9 cellular contexts compared by ENCODE assay signal in genomic region chr10:104353325-104354048, GRCh38. TPM values are rescaled to one million over a fixed set of nuclear protein-coding genes. Genes with fewer than 3 reads are reported as not detected.
A peak's percentile ranks its signal among the peaks of the same experiment; 100 is the strongest.
DNase-seq lines count a peak whose midpoint lies in the region; ATAC-seq, FAIRE-seq and TF ChIP-seq lines count a peak whose summit lies in the region.
"Had no signal": no experiment of that assay in that cellular context is flagged by ENCODE, and none has a peak within 500 bp of the region (broad histone marks: within the 10 kb centered on the region; RNA-seq: fewer than 3 reads in every experiment).

A gene with protein sequence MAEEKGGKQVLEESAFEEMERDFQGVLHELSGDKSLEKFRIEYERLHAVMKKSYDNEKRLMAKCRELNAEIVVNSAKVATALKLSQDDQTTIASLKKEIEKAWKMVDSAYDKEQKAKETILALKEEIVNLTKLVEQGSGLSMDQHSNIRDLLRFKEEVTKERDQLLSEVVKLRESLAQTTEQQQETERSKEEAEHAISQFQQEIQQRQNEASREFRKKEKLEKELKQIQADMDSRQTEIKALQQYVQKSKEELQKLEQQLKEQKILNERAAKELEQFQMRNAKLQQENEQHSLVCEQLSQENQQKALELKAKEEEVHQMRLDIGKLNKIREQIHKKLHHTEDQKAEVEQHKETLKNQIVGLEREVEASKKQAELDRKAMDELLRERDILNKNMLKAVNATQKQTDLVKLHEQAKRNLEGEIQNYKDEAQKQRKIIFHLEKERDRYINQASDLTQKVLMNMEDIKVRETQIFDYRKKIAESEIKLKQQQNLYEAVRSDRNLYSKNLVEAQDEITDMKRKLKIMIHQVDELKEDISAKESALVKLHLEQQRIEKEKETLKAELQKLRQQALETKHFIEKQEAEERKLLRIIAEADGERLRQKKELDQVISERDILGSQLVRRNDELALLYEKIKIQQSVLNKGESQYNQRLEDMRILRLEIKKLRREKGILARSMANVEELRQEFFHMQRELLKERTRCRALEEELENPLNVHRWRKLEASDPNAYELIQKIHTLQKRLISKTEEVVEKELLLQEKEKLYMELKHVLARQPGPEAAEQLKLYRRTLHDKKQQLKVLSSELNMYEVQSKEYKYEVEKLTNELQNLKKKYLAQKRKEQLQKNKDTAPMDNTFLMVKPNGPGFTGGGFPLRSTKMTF (plus strand): TSS chr10:104353833. CDS start chr10:104353898, 65 bp downstream.

- H3K9me3 ChIP-seq in IMR-90 (ENCODE audit: control insufficient read depth, insufficient read depth, low read length) (no peaks in the 10 kb centered on the region), OCI-LY1 (ENCODE audit: low read length) (no peaks in the 10 kb centered on the region), fibroblast of lung (ENCODE audit: control insufficient read depth, insufficient read depth, low read depth, low read length) (no peaks in the 10 kb centered on the region)

- peak; percentile 61 for ATAC-seq in GM21576 (IDR thresholded peaks at IDR 0.05; ENCODE audit: unreplicated experiment)
- peak; percentile 87 for ATAC-seq in IMR-90 (ENCODE audit: low read depth)
- peak; percentile 88 to 89 for ATAC-seq in naive thymus-derived CD8-positive, alpha-beta T cell
- ATAC-seq in stimulated activated naive B cell treated with anti-CD40 and anti-IgM and Interleukin-4, amounts not matched to agents 10 μg/mL and 1 μg/mL and 100 μg/mL, for 72 hours (replicated peaks) = peak; percentile 56 to 60

- peak within 1 kb of the TSS; percentile 94 for H3K4me2 ChIP-seq in IMR-90 (ENCODE audit: low read depth, low read length)
- peak within 1 kb of the TSS; percentile 12; the same call in 1 of the 2 replicates for H3K4me2 ChIP-seq in OCI-LY1 (ENCODE audit: low read length)
- H3K4me2 ChIP-seq in fibroblast of lung (ENCODE audit: extremely low read depth, insufficient read depth, low read length) = peak within 1 kb of the TSS; percentile 92

- no peak within 1 kb of the TSS; the same call in 1 of the 2 replicates for H4K91ac ChIP-seq in IMR-90 (ENCODE audit: insufficient read depth, low read depth, low read length)

- BruUV-seq in IMR-90 (replicated peaks; lab: Mats Ljungman, UMichigan) = no TSS peak

- no peak for DNase-seq in D721Med (ENCODE audit: insufficient read length, low spot score)
- DNase-seq in IMR-90 = peak; percentile 70
- peak; percentile 96 for DNase-seq in activated T-cell treated with anti-CD3 and anti-CD28 coated beads, Interleukin-2, amount 50 U/mL, for 1 hour
- peak; percentile 75 to 89 for DNase-seq in fibroblast of lung (ENCODE audit: low read depth in 2 of 2)
- DNase-seq in naive thymus-derived CD8-positive, alpha-beta T cell = peak; percentile 78 to 93 (median 86)
- DNase-seq in stimulated activated naive B cell treated with anti-CD40 and anti-IgM and Interleukin-4, amounts not matched to agents 10 μg/mL and 1 μg/mL and 100 μg/mL, for 72 hours = peak; percentile 83

- H3K79me1 ChIP-seq in IMR-90 (ENCODE audit: low read depth in 1 of 2, low read length in 2 of 2) = no peaks in the 10 kb centered on the region; a peak in 1 of 4 replicates

- H3K4me3 Mint-ChIP-seq in naive thymus-derived CD8-positive, alpha-beta T cell = peak within 1 kb of the TSS in 5 of 10 donors; percentile 0 to 49 (median 35)
- H3K4me3 Mint-ChIP-seq in stimulated activated naive B cell treated with anti-CD40 and anti-IgM and Interleukin-4, amounts not matched to agents 10 μg/mL and 1 μg/mL and 100 μg/mL, for 72 hours = no peak within 1 kb of the TSS

- peaks cover 2 to 6% (median 5%) of the 10 kb centered on the region in 4 donors for H3K4me1 Mint-ChIP-seq in naive thymus-derived CD8-positive, alpha-beta T cell
- peaks cover 0 to 12% of the 10 kb centered on the region in 2 donors for H3K4me1 Mint-ChIP-seq in stimulated activated naive B cell treated with anti-CD40 and anti-IgM and Interleukin-4, amounts not matched to agents 10 μg/mL and 1 μg/mL and 100 μg/mL, for 72 hours

- POLR2A ChIA-PET in IMR-90 (lab: Charles Lee; ENCODE audit: unreplicated experiment) = interaction anchor here (0.6 kb wide), 1 partner anchor 44 kb away, joined by 5 read pairs; no protein-coding TSS in a partner anchor
- POLR2A ChIA-PET in naive thymus-derived CD8-positive, alpha-beta T cell (lab: Charles Lee) = interaction anchor here (0.7 to 1.5 kb wide), 7 partner anchors 15 to 84 kb away, joined by 3 to 10 read pairs (median 3); partner anchors contain the start of genes GSTO2 and ITPRIP

- H3K4me3 ChIP-seq in IMR-90 (ENCODE audit: insufficient read depth, low read depth, low read length) (peak within 1 kb of the TSS; percentile 53), OCI-LY1 (ENCODE audit: low read depth, low read length, poor library complexity, severe bottlenecking) (no peak within 1 kb of the TSS), fibroblast of lung (replicated peaks in 1 of 4; ENCODE audit: control extremely low read depth in 1 of 4, insufficient read depth in 1 of 4, low read depth in 3 of 4, low read length in 4 of 4) (peak within 1 kb of the TSS; percentile 55 to 91 (median 64))

- H3K36me3 ChIP-seq in IMR-90 (ENCODE audit: control insufficient read depth, insufficient read depth, low read length) = no peaks in the 10 kb centered on the region
- H3K36me3 ChIP-seq in OCI-LY1 (ENCODE audit: insufficient read depth, low read length) = no peaks in the 10 kb centered on the region
- no peaks in the 10 kb centered on the region for H3K36me3 ChIP-seq in fibroblast of lung (ENCODE audit: control insufficient read depth, insufficient read depth, low read length)

- TF ChIP-seq POLR2A in IMR-90 (IDR thresholded peaks at IDR 0.05; ENCODE audit: low read depth, low read length) = no peak

- 0 out of 3 replicates have a peak within 1 kb of the TSS, but pooled peaks have one; percentile 10 for H2BK15ac ChIP-seq in IMR-90 (ENCODE audit: low read depth, low read length)

- dilution Hi-C loops in IMR-90 (cut with HindIII; ENCODE audit: low sequenced_read_pairs, unreplicated experiment) = no loop called here

- H3K79me2 ChIP-seq in OCI-LY1 (ENCODE audit: insufficient read depth, low read length) = no peaks in the 10 kb centered on the region
- H3K79me2 ChIP-seq in fibroblast of lung (ENCODE audit: control insufficient read depth, insufficient read depth, low read length) = no peaks in the 10 kb centered on the region

- H2AFZ ChIP-seq in IMR-90 (replicated peaks; ENCODE audit: low read length, poor library complexity) (peak within 1 kb of the TSS; percentile 87), OCI-LY1 (ENCODE audit: low read length) (no peak within 1 kb of the TSS), fibroblast of lung (ENCODE audit: low read length) (peak within 1 kb of the TSS; percentile 99)

- peak within 1 kb of the TSS in 1 of 2 experiments; percentile 48; a peak in 2 of 4 replicates for H4K8ac ChIP-seq in IMR-90 (ENCODE audit: low read depth in 2 of 2, low read length in 2 of 2)

- TF ChIP-seq RAD21 in IMR-90 (IDR thresholded peaks at IDR 0.05; ENCODE audit: low read length) = no peak

- H3K9ac ChIP-seq in IMR-90 (ENCODE audit: low read depth, low read length) = peak within 1 kb of the TSS; percentile 50; the same call in 1 of the 2 replicates
- H3K9ac ChIP-seq in OCI-LY1 (ENCODE audit: low read length) = no peak within 1 kb of the TSS
- no peak within 1 kb of the TSS for H3K9ac ChIP-seq in fibroblast of lung (ENCODE audit: insufficient read depth, low read length)

- peak within 1 kb of the TSS; percentile 18; the same call in 1 of the 2 replicates for H3K14ac ChIP-seq in IMR-90 (replicated peaks; ENCODE audit: low read depth, low read length)

- peak within 1 kb of the TSS; percentile 5; the same call in 1 of the 2 replicates for H2BK20ac ChIP-seq in IMR-90 (ENCODE audit: low read depth, low read length)

- WGBS in IMR-90 (ENCODE audit: extremely low coverage in 2 of 2, insufficient read length in 1 of 2), 2 experiments = 5% methylated on average over 20 of the region's 43 CpGs; no CpG with 5 or more reads in 1 of the 2 experiments

- CTCF ChIA-PET in IMR-90 (lab: Yijun Ruan, JAX) = interaction anchor here (0.9 to 1.7 kb wide), 5 partner anchors 17 to 62 kb away, joined by 3 to 6 read pairs (median 4); no protein-coding TSS in a partner anchor

- H3K27ac ChIP-seq in IMR-90 (ENCODE audit: insufficient read depth, low read length) (no peak within 1 kb of the TSS; the same call in 1 of the 2 replicates), OCI-LY1 (ENCODE audit: low read depth, low read length, poor library complexity, severe bottlenecking) (no peak within 1 kb of the TSS), fibroblast of lung (ENCODE audit: insufficient read depth, low read length) (no peak within 1 kb of the TSS)
- H3K27ac ChIP-seq: epithelial cell of prostate had no signal

- H3K4ac ChIP-seq in IMR-90 (ENCODE audit: low read depth, low read length) = no peak within 1 kb of the TSS

- peak within 1 kb of the TSS; percentile 5 for H2AK9ac ChIP-seq in IMR-90 (replicated peaks; ENCODE audit: low read depth, low read length, poor library complexity)

- no peaks in the 10 kb centered on the region for H3F3A ChIP-seq in OCI-LY1 (ENCODE audit: insufficient read depth, low read length)

- H2AK5ac ChIP-seq in IMR-90 (ENCODE audit: low read depth, low read length) = no peak within 1 kb of the TSS

- peak within 1 kb of the TSS in 2 of 10 donors; percentile 47 to 72 for H3K27ac Mint-ChIP-seq in naive thymus-derived CD8-positive, alpha-beta T cell
- peak within 1 kb of the TSS; percentile 27 for H3K27ac Mint-ChIP-seq in stimulated activated naive B cell treated with anti-CD40 and anti-IgM and Interleukin-4, amounts not matched to agents 10 μg/mL and 1 μg/mL and 100 μg/mL, for 72 hours

- H2BK5ac ChIP-seq in IMR-90 (ENCODE audit: low read depth, low read length, poor library complexity, severe bottlenecking) = no peak within 1 kb of the TSS

- H4K20me1 ChIP-seq in IMR-90 (ENCODE audit: insufficient read depth, low read length) (no peaks in the 10 kb centered on the region), OCI-LY1 (ENCODE audit: insufficient read depth, low read length) (no peaks in the 10 kb centered on the region), fibroblast of lung (ENCODE audit: control insufficient read depth, extremely low read depth, insufficient read depth, low read length) (no peaks in the 10 kb centered on the region)

- H2BK120ac ChIP-seq in IMR-90 (ENCODE audit: low read depth, low read length) = no peak within 1 kb of the TSS; the same call in 1 of the 2 replicates

- H3K4me1 ChIP-seq in IMR-90 (ENCODE audit: control insufficient read depth, insufficient read depth, low read length) (peaks cover 7% of the 10 kb centered on the region; the same call in 1 of the 2 replicates), OCI-LY1 (ENCODE audit: insufficient read depth, low read length, severe bottlenecking) (peaks cover 20% of the 10 kb centered on the region), fibroblast of lung (ENCODE audit: control insufficient read depth, extremely low read depth, insufficient read depth, low read length) (peaks cover 17% of the 10 kb centered on the region)

- H3K36me3 Mint-ChIP-seq in naive thymus-derived CD8-positive, alpha-beta T cell = no peaks in the 10 kb centered on the region
- H3K36me3 Mint-ChIP-seq in stimulated activated naive B cell treated with anti-CD40 and anti-IgM and Interleukin-4, amounts not matched to agents 10 μg/mL and 1 μg/mL and 100 μg/mL, for 72 hours = no peaks in the 10 kb centered on the region

- intact Hi-C loops in IMR-90 (cut with micrococcal nuclease) = loop anchor here (5.0 kb wide), 2 partner anchors 231 to 466 kb away; partner anchors contain the start of gene SFR1

- TF ChIP-seq CTCF in D721Med (IDR thresholded peaks at IDR 0.05; ENCODE audit: insufficient read depth, missing control alignments) = peak; percentile 52
- peak; percentile 67 for TF ChIP-seq CTCF in IMR-90 (conservative IDR thresholded peaks at IDR 0.05; ENCODE audit: low read depth, low read length)
- TF ChIP-seq CTCF in OCI-LY1 (IDR thresholded peaks at IDR 0.05; ENCODE audit: low read length) = peak; percentile 60
- TF ChIP-seq CTCF in fibroblast of lung (conservative IDR thresholded peaks at IDR 0.05 in 1 of 2, IDR thresholded peaks at IDR 0.05 in 1 of 2; ENCODE audit: low read depth in 1 of 2, low read length in 2 of 2) = peak; percentile 55 to 61

- no peaks in the 10 kb centered on the region for H3K27me3 Mint-ChIP-seq in naive thymus-derived CD8-positive, alpha-beta T cell
- H3K27me3 Mint-ChIP-seq in stimulated activated naive B cell treated with anti-CD40 and anti-IgM and Interleukin-4, amounts not matched to agents 10 μg/mL and 1 μg/mL and 100 μg/mL, for 72 hours = no peaks in the 10 kb centered on the region

- no peaks in the 10 kb centered on the region for H3K9me3 Mint-ChIP-seq in naive thymus-derived CD8-positive, alpha-beta T cell
- H3K9me3 Mint-ChIP-seq in stimulated activated naive B cell treated with anti-CD40 and anti-IgM and Interleukin-4, amounts not matched to agents 10 μg/mL and 1 μg/mL and 100 μg/mL, for 72 hours = peaks cover 0 to 2% of the 10 kb centered on the region in 2 donors

- no peak within 1 kb of the TSS; the same call in 1 of the 2 replicates for H3K56ac ChIP-seq in IMR-90 (ENCODE audit: extremely low read depth, insufficient read depth, low read length)

- H4K5ac ChIP-seq in IMR-90 (ENCODE audit: low read depth, low read length) = no peak within 1 kb of the TSS

- no peak for FAIRE-seq in D721Med (lab: Jason Lieb, UNC)

- no peaks in the 10 kb centered on the region for H3K9me2 ChIP-seq in OCI-LY1 (ENCODE audit: low read depth, low read length)

- peaks cover 2% of the 10 kb centered on the region; the same call in 1 of the 2 replicates for H3K9me1 ChIP-seq in IMR-90 (ENCODE audit: insufficient read depth, low read length)

- H3K23ac ChIP-seq in IMR-90 (ENCODE audit: low read depth, low read length) = no peak within 1 kb of the TSS

- in situ Hi-C loops in IMR-90 (cut with MboI; ENCODE audit: low sequenced_read_pairs) = no loop called here

- H3K27me3 ChIP-seq in IMR-90 (ENCODE audit: control insufficient read depth, insufficient read depth, low read length) (peaks cover 3% of the 10 kb centered on the region; the same call in 1 of the 2 replicates), OCI-LY1 (ENCODE audit: insufficient read depth, low read length) (no peaks in the 10 kb centered on the region), fibroblast of lung (ENCODE audit: control insufficient read depth, insufficient read depth, low read length) (no peaks in the 10 kb centered on the region)

- H3K18ac ChIP-seq in IMR-90 (ENCODE audit: low read depth, low read length) = peak within 1 kb of the TSS; percentile 12; the same call in 1 of the 2 replicates

RNA-seq across cellular contexts. Expression of the gene that starts here (rescaled TPM):
- total RNA-seq in IMR-90 (2012; rRNA removed) = 0.36 and 0.83 TPM in 2 replicates
- 0.57 and 0.72 TPM in 2 replicates for polyA plus RNA-seq in IMR-90 (2012; rRNA removed)
- polyA plus RNA-seq in IMR-90 (2012; cell fraction: cytosol; rRNA removed) = 0.03 and 0.09 TPM in 2 replicates
- polyA plus RNA-seq in IMR-90 (2012; cell fraction: nucleus; rRNA removed; ENCODE audit: low replicate concordance) = 0.14 and 1.3 TPM in 2 replicates
- 0.26 and 0.33 TPM in 2 replicates for total RNA-seq in fibroblast of lung
- polyA plus RNA-seq in fibroblast of lung = 0.24 and 0.42 TPM in 2 replicates
- polyA plus RNA-seq in fibroblast of lung (2012) = 0.20 and 0.54 TPM in 2 replicates
- not detected in 2 replicates for polyA minus RNA-seq in fibroblast of lung (ENCODE audit: low replicate concordance)
- total RNA-seq in naive thymus-derived CD8-positive, alpha-beta T cell = not detected
- not detected for polyA plus RNA-seq in naive thymus-derived CD8-positive, alpha-beta T cell

Comparison
In these comparisons a context has a peak if more than half of its experiments do, and no peak if none do; other contexts are left out.
1. Peak in DNase-seq, H3K4me3 ChIP-seq and H3K4me2 ChIP-seq in fibroblast of lung; RNA of the gene not detected or under 1 TPM.
2. Peak in DNase-seq and ATAC-seq in naive thymus-derived CD8-positive, alpha-beta T cell; RNA of the gene not detected or under 1 TPM.
3. H3K4me2 ChIP-seq: peak in every context shown above with its lines; median percentile 94 in IMR-90; 92 in fibroblast of lung; 12 in OCI-LY1.